13 cellular contexts compared by ENCODE assay signal in the genomic region with DNA sequence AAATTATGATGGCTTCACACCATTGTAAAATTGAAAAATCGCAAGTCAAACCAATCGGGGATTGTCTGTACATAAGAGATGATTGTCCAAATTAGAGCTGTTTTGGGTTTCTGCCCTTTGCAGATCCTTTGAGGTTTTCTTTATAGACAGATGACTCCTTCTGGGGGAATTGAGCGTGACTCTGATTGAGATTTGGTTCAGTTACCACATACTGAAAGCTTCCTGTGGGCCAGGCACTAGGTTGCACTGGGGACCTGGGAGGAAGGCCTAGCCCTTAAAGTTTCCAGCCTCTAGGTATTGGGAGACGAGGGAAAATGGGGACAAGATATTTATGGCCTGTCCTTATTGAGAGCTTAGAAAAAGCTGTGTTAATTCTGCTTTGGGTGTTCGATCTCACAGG.
"Had no signal": no experiment of that assay in that cellular context is flagged by ENCODE, and none has a peak within 500 bp of the region (broad histone marks: within the 10 kb centered on the region; RNA-seq: fewer than 3 reads in every experiment).

No MANE protein-coding gene starts in this region.

- H2AFZ ChIP-seq: hepatocyte had no signal

- H3K9me3 Mint-ChIP-seq: activated naive CD4-positive, alpha-beta T cell treated with anti-CD3 and anti-CD28 coated beads for 36 hours; dendritic cell treated with granulocyte-macrophage colony-stimulating factor and Interleukin-4, amounts not matched to agents 40 ng/mL and 50 ng/mL, for 4 days had no signal

- H3K27me3 Mint-ChIP-seq: dendritic cell treated with granulocyte-macrophage colony-stimulating factor and Interleukin-4, amounts not matched to agents 40 ng/mL and 50 ng/mL, for 4 days had no signal

- H3K27ac ChIP-seq: hepatocyte, neutrophil, tibial artery, vagina had no signal

- H3K4me3 Mint-ChIP-seq: activated naive CD4-positive, alpha-beta T cell treated with anti-CD3 and anti-CD28 coated beads for 36 hours; brain; dendritic cell treated with granulocyte-macrophage colony-stimulating factor and Interleukin-4, amounts not matched to agents 40 ng/mL and 50 ng/mL, for 4 days had no signal

- DNase-seq: activated CD4-positive, alpha-beta T cell treated with anti-CD3 and anti-CD28 coated beads for 4 hours; activated naive CD4-positive, alpha-beta T cell treated with anti-CD3 and anti-CD28 coated beads for 36 hours; amygdala; cerebellar nuclear complex; stimulated activated CD4-positive, alpha-beta T cell treated with anti-CD3 and anti-CD28 coated beads, Interleukin-15, amount 100 ng/mL, for 24 hours; stimulated activated CD4-positive, alpha-beta T cell treated with anti-CD3 and anti-CD28 coated beads, Interleukin-4, amount 100 ng/mL, for 24 hours; T-helper 9 cell; tibial artery had no signal

- H3K27me3 ChIP-seq: hepatocyte, neutrophil, tibial artery, vagina had no signal

- H3K4me3 ChIP-seq: hepatocyte, tibial artery, vagina had no signal

- H3K9me3 ChIP-seq: neutrophil, tibial artery, vagina had no signal

- H3K27ac Mint-ChIP-seq: activated naive CD4-positive, alpha-beta T cell treated with anti-CD3 and anti-CD28 coated beads for 36 hours; dendritic cell treated with granulocyte-macrophage colony-stimulating factor and Interleukin-4, amounts not matched to agents 40 ng/mL and 50 ng/mL, for 4 days had no signal

- H3K36me3 ChIP-seq: tibial artery, vagina had no signal

- H3K4me2 ChIP-seq: hepatocyte had no signal
